ENCODE assay signal across 23 cellular contexts in genomic region chr10:14261341-14261740, GRCh38.
"Had no signal": no experiment of that assay in that cellular context is flagged by ENCODE, and none has a peak within 500 bp of the region (broad histone marks: within the 10 kb centered on the region; RNA-seq: fewer than 3 reads in every experiment).

No MANE protein-coding gene starts in this region.

- H3K4me1 Mint-ChIP-seq: activated CD4-positive, alpha-beta T cell treated with anti-CD3 and anti-CD28 coated beads, Interleukin-2, amount 10 ng/mL, durations not matched to agents 7 days and 5 days; central memory CD8-positive, alpha-beta T cell had no signal

- ATAC-seq: activated T-cell treated with anti-CD3 and anti-CD28 coated beads, Interleukin-2, amount 50 U/mL, for 4 hours; K562; PC-3 had no signal

- H3K27ac Mint-ChIP-seq: activated CD4-positive, alpha-beta memory T cell treated with anti-CD3 and anti-CD28 coated beads for 36 hours; activated CD4-positive, alpha-beta T cell treated with anti-CD3 and anti-CD28 coated beads, Interleukin-2, amount 10 ng/mL, durations not matched to agents 7 days and 5 days; activated naive CD4-positive, alpha-beta T cell treated with anti-CD3 and anti-CD28 coated beads for 36 hours; activated naive CD8-positive, alpha-beta T cell had no signal

- H3K9me3 Mint-ChIP-seq: activated CD4-positive, alpha-beta memory T cell treated with anti-CD3 and anti-CD28 coated beads for 36 hours; activated CD4-positive, alpha-beta T cell treated with anti-CD3 and anti-CD28 coated beads, Interleukin-2, amount 10 ng/mL, durations not matched to agents 7 days and 5 days; activated naive CD4-positive, alpha-beta T cell treated with anti-CD3 and anti-CD28 coated beads for 36 hours; activated T-cell treated with anti-CD3 and anti-CD28 coated beads, Interleukin-2, amount 50 U/mL, for 4 hours; central memory CD8-positive, alpha-beta T cell had no signal

- H3K36me3 Mint-ChIP-seq: activated CD4-positive, alpha-beta memory T cell treated with anti-CD3 and anti-CD28 coated beads for 36 hours; activated naive CD8-positive, alpha-beta T cell; brain had no signal

- H3K4me3 Mint-ChIP-seq: activated CD4-positive, alpha-beta memory T cell treated with anti-CD3 and anti-CD28 coated beads for 36 hours; activated CD4-positive, alpha-beta T cell treated with anti-CD3 and anti-CD28 coated beads, Interleukin-2, amount 10 ng/mL, durations not matched to agents 7 days and 5 days; activated naive CD4-positive, alpha-beta T cell treated with anti-CD3 and anti-CD28 coated beads for 36 hours; activated naive CD8-positive, alpha-beta T cell; activated T-cell treated with anti-CD3 and anti-CD28 coated beads, Interleukin-2, amount 50 U/mL, for 4 hours; brain; central memory CD8-positive, alpha-beta T cell had no signal

- DNase-seq: activated CD4-positive, alpha-beta memory T cell treated with anti-CD3 and anti-CD28 coated beads for 36 hours; activated CD4-positive, alpha-beta T cell treated with anti-CD3 and anti-CD28 coated beads, Interleukin-2, amount 10 ng/mL, durations not matched to agents 7 days and 5 days; activated CD4-positive, CD25-positive, alpha-beta regulatory T cell; activated CD8-positive, alpha-beta memory T cell treated with anti-CD3 and anti-CD28 coated beads for 24 hours; activated effector memory CD4-positive, alpha-beta T cell treated with anti-CD3 and anti-CD28 coated beads, Interleukin-2, amount 50 U/mL, for 16 hours; activated naive CD4-positive, alpha-beta T cell treated with anti-CD3 and anti-CD28 coated beads for 36 hours; activated T-cell treated with anti-CD3 and anti-CD28 coated beads, Interleukin-2, amount 50 U/mL, for 4 hours; amygdala; Karpas-422; NCI-H1048; NCI-H187 treated with DMSO at 0.1 percent for 48 hours; NCI-H2081 treated with DMSO at 0.1 percent for 48 hours; NCI-H2171; NCI-H2227 treated with DMSO at 0.1 percent for 48 hours; NCI-H446 treated with DMSO at 0.1 percent for 48 hours; NCI-H526 treated with DMSO at 0.1 percent for 48 hours; PC-3; SHP77 treated with DMSO at 0.1 percent for 48 hours; T-helper 1 cell had no signal

- H3K4me3 ChIP-seq: K562 had no signal
